Comparison of ENCODE assay signal across 8 cellular contexts in genomic region chr14:69574266-69574953, GRCh38. TPM values are rescaled to one million over a fixed set of nuclear protein-coding genes. Genes with fewer than 3 reads are reported as not detected.
DNase-seq lines count a peak whose midpoint lies in the region; ATAC-seq and TF ChIP-seq lines count a peak whose summit lies in the region.

CCDC177 (minus strand) TSS chr14:69574871; CDS start chr14:69573622, 1,249 bp downstream.

- peak; percentile 90 for TF ChIP-seq CTCF in AG04449 (IDR thresholded peaks at IDR 0.05; ENCODE audit: insufficient read depth, low read length, missing control alignments)

- no peak for DNase-seq in AG04449 (ENCODE audit: low read depth, low spot score)
- peak; percentile 34 for DNase-seq in H4 (ENCODE audit: low spot score)
- peak; percentile 66 for DNase-seq in NCI-H510A (lab: John Stamatoyannopoulos, UW)
- DNase-seq in activated CD8-positive, alpha-beta memory T cell treated with anti-CD3 and anti-CD28 coated beads for 4 hours (ENCODE audit: low read depth in 2 of 2): peak; percentile 36 to 46
- peak; percentile 65 to 69 (median 65) for DNase-seq in effector memory CD8-positive, alpha-beta T cell
- DNase-seq in stimulated activated CD8-positive, alpha-beta memory T cell treated with anti-CD3 and anti-CD28 coated beads, Interleukin-4, amount 100 ng/mL, for 24 hours (ENCODE audit: low read depth): peak; percentile 67
- no peak for DNase-seq in globus pallidus (ENCODE audit: low spot score)

- no peaks in the 10 kb centered on the region for H3K9me3 Mint-ChIP-seq in effector memory CD8-positive, alpha-beta T cell

- CTCF ChIA-PET in AG04449 (lab: Yijun Ruan, JAX): interaction anchor here (0.6 to 7.9 kb wide), 28 partner anchors 9 to 408 kb away, joined by 3 to 55 read pairs (median 6); no protein-coding TSS in a partner anchor

- peak within 1 kb of the TSS; percentile 81 to 83 for H3K4me3 Mint-ChIP-seq in effector memory CD8-positive, alpha-beta T cell

- peaks cover 45 to 63% of the 10 kb centered on the region in 2 donors for H3K27me3 Mint-ChIP-seq in effector memory CD8-positive, alpha-beta T cell

- POLR2A ChIA-PET in AG04449 (lab: Yijun Ruan, JAX): no interaction called here

- no peaks in the 10 kb centered on the region for H3K9me3 ChIP-seq in mononuclear cell (ENCODE audit: low read depth, low read length)

- peak within 1 kb of the TSS; percentile 42 for H3K4me3 ChIP-seq in AG04449 (ENCODE audit: low read depth, low read length)
- peak within 1 kb of the TSS; percentile 12 for H3K4me3 ChIP-seq in mononuclear cell (ENCODE audit: low read length)

- peak; percentile 90 for ATAC-seq in effector memory CD8-positive, alpha-beta T cell (replicated peaks)

- no peak within 1 kb of the TSS for H3K27ac Mint-ChIP-seq in effector memory CD8-positive, alpha-beta T cell

- H3K4me1 ChIP-seq in mononuclear cell (ENCODE audit: insufficient read depth, low read length): peaks cover 28% of the 10 kb centered on the region

- peaks cover 69% of the 10 kb centered on the region for H3K27me3 ChIP-seq in mononuclear cell (ENCODE audit: insufficient read depth, low read length)

- peaks cover 9 to 12% of the 10 kb centered on the region in 2 donors for H3K4me1 Mint-ChIP-seq in effector memory CD8-positive, alpha-beta T cell (ENCODE audit: low read depth in 2 of 2)

- no peaks in the 10 kb centered on the region for H3K36me3 Mint-ChIP-seq in effector memory CD8-positive, alpha-beta T cell (ENCODE audit: insufficient read depth)

RNA-seq across cellular contexts. Expression of gene CCDC177, which starts in this region (rescaled TPM):
- not detected in 2 replicates for total RNA-seq in H4 (2014; rRNA removed; shearing (Covaris generic))
- not detected for total RNA-seq in mononuclear cell

Comparison
In these comparisons a context has a peak if more than half of its experiments do, and no peak if none do; other contexts are left out.
1. Peak in DNase-seq in H4; RNA of the gene not detected or under 1 TPM.
2. DNase-seq: peak in NCI-H510A (single experiment), activated CD8-positive, alpha-beta memory T cell treated with anti-CD3 and anti-CD28 coated beads for 4 hours (2 of 2), effector memory CD8-positive, alpha-beta T cell (3 of 3) and stimulated activated CD8-positive, alpha-beta memory T cell treated with anti-CD3 and anti-CD28 coated beads, Interleukin-4, amount 100 ng/mL, for 24 hours (single experiment); none in AG04449 (single experiment) and globus pallidus (single experiment).